ENCODE assay signal across 6 cellular contexts in the genomic region with DNA sequence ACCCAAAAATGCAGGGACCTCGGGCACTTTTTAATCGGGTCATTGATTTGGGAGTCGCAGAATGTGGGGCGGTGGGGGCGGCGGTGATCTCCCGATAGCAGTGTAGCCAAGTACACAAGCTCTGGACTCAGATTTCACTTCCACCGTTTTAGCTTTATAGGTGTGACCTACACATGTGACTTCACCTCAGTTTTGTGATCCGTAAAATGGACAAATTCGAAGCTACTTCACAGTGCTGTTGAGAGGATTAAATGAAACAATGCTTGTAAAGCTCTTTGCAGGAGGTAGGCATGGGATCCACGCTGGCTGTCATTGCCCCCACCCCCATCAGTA. TPM values are rescaled to one million over a fixed set of nuclear protein-coding genes. Genes with fewer than 3 reads are reported as not detected.
DNase-seq lines count a peak whose midpoint lies in the region; ATAC-seq and TF ChIP-seq lines count a peak whose summit lies in the region.

No MANE protein-coding gene starts in this region.

- H3K9ac ChIP-seq in iPS-15b (ENCODE audit: low read depth, low read length), result peak overlapping the region; percentile 89

- DNase-seq in GM06990 (ENCODE audit: extremely low read depth, insufficient read length), result no peak
- DNase-seq in Peyer's patch, result no peak
- no peak for DNase-seq in H4 (ENCODE audit: low spot score)

- H3K27me3 ChIP-seq in GM06990 (replicated peaks; ENCODE audit: control insufficient read depth, insufficient read depth, low read length), result no peaks in the 10 kb centered on the region
- no peaks in the 10 kb centered on the region for H3K27me3 ChIP-seq in Peyer's patch
- H3K27me3 ChIP-seq in iPS-15b (ENCODE audit: control insufficient read depth, insufficient read depth, low read length), result no peaks in the 10 kb centered on the region

- TF ChIP-seq POLR2A in Peyer's patch (IDR thresholded peaks at IDR 0.05), result no peak

- H3K9me3 ChIP-seq in Peyer's patch (no peaks in the 10 kb centered on the region), iPS-15b (ENCODE audit: control insufficient read depth, insufficient read depth, low read length) (no peaks in the 10 kb centered on the region)

- H3K36me3 ChIP-seq in GM06990 (ENCODE audit: control insufficient read depth, insufficient read depth, low read length) (peaks cover 10% of the 10 kb centered on the region), Peyer's patch (peaks cover 0 to 16% (median 0%) of the 10 kb centered on the region in 3 donors), iPS-15b (ENCODE audit: control insufficient read depth, insufficient read depth, low read length) (peaks cover 11% of the 10 kb centered on the region)

- ATAC-seq in GM18867 (IDR thresholded peaks at IDR 0.05; ENCODE audit: unreplicated experiment), result no peak
- ATAC-seq in GM18511 (IDR thresholded peaks at IDR 0.05; ENCODE audit: unreplicated experiment), result no peak

- H3K4me1 ChIP-seq in Peyer's patch (peaks cover 0 to 20% (median 17%) of the 10 kb centered on the region in 4 donors), iPS-15b (ENCODE audit: control insufficient read depth, insufficient read depth, low read length) (no peaks in the 10 kb centered on the region)

- peak overlapping the region; percentile 89 to 99 (median 94) for H3K27ac ChIP-seq in Peyer's patch

- no peak for TF ChIP-seq CTCF in GM06990 (IDR thresholded peaks at IDR 0.05; ENCODE audit: insufficient read depth, low read length, poor library complexity, severe bottlenecking)
- TF ChIP-seq CTCF in Peyer's patch (IDR thresholded peaks at IDR 0.05), result no peak

- H3K4me3 ChIP-seq in GM06990 (replicated peaks; ENCODE audit: low read depth, low read length), result peak overlapping the region; percentile 92
- H3K4me3 ChIP-seq in Peyer's patch, result peak overlapping the region; percentile 67 to 98 (median 91)
- H3K4me3 ChIP-seq in iPS-15b (ENCODE audit: low read depth, low read length), result peak overlapping the region; percentile 85

RNA-seq across cellular contexts. Expression of a gene that starts 0.5 kb away (rescaled TPM):
- 10 to 100 TPM in 3 of 4 donors, 1 to 10 TPM in 1; 5.0 to 36.6 (median 33.4) TPM for total RNA-seq in Peyer's patch
- total RNA-seq in H4 (2014; rRNA removed; shearing (Covaris generic)), result 17.9 and 20.8 TPM in 2 replicates

RNA-seq across cellular contexts. Expression of a gene that starts 0.7 kb away (rescaled TPM):
- total RNA-seq in Peyer's patch, result 100 to 1,000 TPM in 1 of 4 donors, 10 to 100 TPM in 3; 62.0 to 126 (median 66.5) TPM
- 24.4 and 45.0 TPM in 2 replicates for total RNA-seq in H4 (2014; rRNA removed; shearing (Covaris generic))

RNA-seq across cellular contexts. Expression of a gene that starts 35.3 kb away (rescaled TPM):
- total RNA-seq in Peyer's patch, result 100 to 1,000 TPM in 3 of 4 donors, 10 to 100 TPM in 1; 66.7 to 199 (median 112) TPM
- 5.3 and 5.4 TPM in 2 replicates for total RNA-seq in H4 (2014; rRNA removed; shearing (Covaris generic))

RNA-seq across cellular contexts. Expression of a gene that starts 36.5 kb away (rescaled TPM):
- not detected for total RNA-seq in Peyer's patch
- total RNA-seq in H4 (2014; rRNA removed; shearing (Covaris generic)), result not detected in 2 replicates

RNA-seq across cellular contexts. Expression of a gene that starts 50.4 kb away (rescaled TPM):
- total RNA-seq in Peyer's patch, result 1 to 10 TPM in 3 of 4 donors, under 1 TPM in 1; 0.85 to 4.4 (median 3.9) TPM
- 0.08 TPM in 1 of 2 replicates, not detected in the other for total RNA-seq in H4 (2014; rRNA removed; shearing (Covaris generic))

Comparison
In these comparisons a context has a peak if more than half of its experiments do, and no peak if none do; other contexts are left out.
1. RNA of a gene that starts 35.3 kb away (total RNA-seq): 66.7 to 199 TPM in Peyer's patch; 5.3 to 5.4 TPM in H4; every median in the first group is over 10 times any median in the second.
2. Peak in every context shown above with its lines, with median percentiles within 50 percentile points of each other: H3K4me3 ChIP-seq.